8 cellular contexts compared by ENCODE assay signal in genomic region chr17:33497623-33498022, GRCh38.
"Had no signal": no experiment of that assay in that cellular context is flagged by ENCODE, and none has a peak within 500 bp of the region (broad histone marks: within the 10 kb centered on the region; RNA-seq: fewer than 3 reads in every experiment).

No MANE protein-coding gene starts in this region.

- H3K27ac Mint-ChIP-seq: GM23338, HFFc6 had no signal

- H3K9me3 ChIP-seq: HAP-1 had no signal

- H3K4me3 Mint-ChIP-seq: GM23338, HFFc6 had no signal

- FAIRE-seq: HTR-8/SVneo had no signal

- H3K36me3 ChIP-seq: HAP-1 had no signal

- ATAC-seq: GM23338, HCT116 had no signal

- H3K4me2 ChIP-seq: GM23338 had no signal

- H3K9me3 Mint-ChIP-seq: GM23338 had no signal

- H2AFZ ChIP-seq: GM23338 had no signal

- H3K4me1 ChIP-seq: HAP-1 had no signal

- H3K4me3 ChIP-seq: GM23338, HAP-1 had no signal

- H3K4me1 Mint-ChIP-seq: GM23338 had no signal

- DNase-seq: H7, HFFc6, IMR-90, KBM-7 had no signal
